8 cellular contexts compared by ENCODE assay signal in genomic region chr7:141551080-141551772, GRCh38. TPM values are rescaled to one million over a fixed set of nuclear protein-coding genes. Genes with fewer than 3 reads are reported as not detected.
A peak's percentile ranks its signal among the peaks of the same experiment; 100 is the strongest.
DNase-seq lines count a peak whose midpoint lies in the region; ATAC-seq and TF ChIP-seq lines count a peak whose summit lies in the region.

TSS of gene AGK (plus strand) at chr7:141551410. CDS start at chr7:141555467, 4,057 bp downstream.

- no peaks in the 10 kb centered on the region for H3K9me3 ChIP-seq in fibroblast of lung (ENCODE audit: control insufficient read depth, insufficient read depth, low read depth, low read length)

- H3K4me2 ChIP-seq in fibroblast of lung (ENCODE audit: extremely low read depth, insufficient read depth, low read length), result peak within 1 kb of the TSS; percentile 97

- no peaks in the 10 kb centered on the region for H3K27me3 ChIP-seq in fibroblast of lung (ENCODE audit: control insufficient read depth, insufficient read depth, low read length)

- TF ChIP-seq RAD21 in Ishikawa (IDR thresholded peaks at IDR 0.05; ENCODE audit: low read depth), result 0 out of 2 replicates have a peak, but pooled peaks have one; percentile 13

- no peaks in the 10 kb centered on the region for H3K4me1 ChIP-seq in fibroblast of lung (ENCODE audit: control insufficient read depth, extremely low read depth, insufficient read depth, low read length)

- ATAC-seq in GM21619 (IDR thresholded peaks at IDR 0.05; ENCODE audit: unreplicated experiment), result peak; percentile 90
- peak; percentile 97 to 98 for ATAC-seq in naive thymus-derived CD8-positive, alpha-beta T cell

- DNase-seq in DMS79 (lab: John Stamatoyannopoulos, UW) (peak; percentile 69), RKO (ENCODE audit: low spot score) (peak; percentile 89), fibroblast of lung (ENCODE audit: low read depth in 2 of 2) (peak; percentile 79 to 80)
- peak; percentile 79 for DNase-seq in activated T-helper 1 cell treated with anti-CD3 and anti-CD28 coated beads, Interleukin-12 subunit alpha, Interleukin-12 subunit beta, Interleukin-2, Interleukin-4 antibody, amounts not matched to agents 30 ng/mL and 10 ng/mL and 1 ng/mL, durations not matched to agents 14 hours and 24 hours and 36 hours (ENCODE audit: low spot score)
- peak; percentile 49 to 79 (median 69) for DNase-seq in naive thymus-derived CD8-positive, alpha-beta T cell
- peak; percentile 54 to 80 (median 60) for DNase-seq in stimulated activated naive CD4-positive, alpha-beta T cell (lab: John Stamatoyannopoulos, UW)

- POLR2A ChIA-PET in naive thymus-derived CD8-positive, alpha-beta T cell (lab: Charles Lee), result interaction anchor here (0.8 to 3.0 kb wide), 3 partner anchors 151 to 536 kb away, joined by 6 to 17 read pairs (median 15); partner anchors contain the start of genes DENND11, MRPS33 and SSBP1

- intact Hi-C loops in activated T-helper 1 cell treated with anti-CD3 and anti-CD28 coated beads, Interleukin-12 subunit alpha, Interleukin-12 subunit beta, Interleukin-2, Interleukin-4 antibody, amounts not matched to agents 30 ng/mL and 10 ng/mL and 1 ng/mL, durations not matched to agents 14 hours and 24 hours and 36 hours (cut with micrococcal nuclease), result loop anchor here (1.0 to 10.0 kb wide), 9 partner anchors 8 to 1076 kb away; partner anchors contain the start of genes BRAF, MKRN1, MRPS33 and NDUFB2

- H3K4me1 Mint-ChIP-seq in activated T-helper 1 cell treated with anti-CD3 and anti-CD28 coated beads, Interleukin-12 subunit alpha, Interleukin-12 subunit beta, Interleukin-2, Interleukin-4 antibody, amounts not matched to agents 30 ng/mL and 10 ng/mL and 1 ng/mL, durations not matched to agents 14 hours and 24 hours and 36 hours (ENCODE audit: low read depth), result peaks cover 50% of the 10 kb centered on the region
- H3K4me1 Mint-ChIP-seq in naive thymus-derived CD8-positive, alpha-beta T cell, result peaks cover 25 to 36% (median 33%) of the 10 kb centered on the region in 4 donors

- no peaks in the 10 kb centered on the region for H3K27me3 Mint-ChIP-seq in activated T-helper 1 cell treated with anti-CD3 and anti-CD28 coated beads, Interleukin-12 subunit alpha, Interleukin-12 subunit beta, Interleukin-2, Interleukin-4 antibody, amounts not matched to agents 30 ng/mL and 10 ng/mL and 1 ng/mL, durations not matched to agents 14 hours and 24 hours and 36 hours (ENCODE audit: insufficient read depth)
- H3K27me3 Mint-ChIP-seq in naive thymus-derived CD8-positive, alpha-beta T cell, result no peaks in the 10 kb centered on the region

- peaks cover 4% of the 10 kb centered on the region for H3K79me2 ChIP-seq in fibroblast of lung (ENCODE audit: control insufficient read depth, insufficient read depth, low read length)

- peaks cover 46% of the 10 kb centered on the region for H3K36me3 Mint-ChIP-seq in activated T-helper 1 cell treated with anti-CD3 and anti-CD28 coated beads, Interleukin-12 subunit alpha, Interleukin-12 subunit beta, Interleukin-2, Interleukin-4 antibody, amounts not matched to agents 30 ng/mL and 10 ng/mL and 1 ng/mL, durations not matched to agents 14 hours and 24 hours and 36 hours (ENCODE audit: low read depth)
- H3K36me3 Mint-ChIP-seq in naive thymus-derived CD8-positive, alpha-beta T cell, result peaks cover 5 to 15% (median 7%) of the 10 kb centered on the region in 3 donors

- H3K9ac ChIP-seq in fibroblast of lung (ENCODE audit: insufficient read depth, low read length), result peak within 1 kb of the TSS; percentile 86

- H2AFZ ChIP-seq in fibroblast of lung (ENCODE audit: low read length), result peak within 1 kb of the TSS; percentile 89

- H3K27ac ChIP-seq in fibroblast of lung (ENCODE audit: insufficient read depth, low read length), result peak within 1 kb of the TSS; percentile 74

- peak within 1 kb of the TSS; percentile 97 for H3K27ac Mint-ChIP-seq in activated T-helper 1 cell treated with anti-CD3 and anti-CD28 coated beads, Interleukin-12 subunit alpha, Interleukin-12 subunit beta, Interleukin-2, Interleukin-4 antibody, amounts not matched to agents 30 ng/mL and 10 ng/mL and 1 ng/mL, durations not matched to agents 14 hours and 24 hours and 36 hours
- peak within 1 kb of the TSS; percentile 81 to 94 (median 91) for H3K27ac Mint-ChIP-seq in naive thymus-derived CD8-positive, alpha-beta T cell

- 0 out of 2 replicates have a peak, but pooled peaks have one; percentile 19 for TF ChIP-seq EP300 in Ishikawa (IDR thresholded peaks at IDR 0.05; ENCODE audit: borderline replicate concordance)

- H3K4me3 Mint-ChIP-seq in activated T-helper 1 cell treated with anti-CD3 and anti-CD28 coated beads, Interleukin-12 subunit alpha, Interleukin-12 subunit beta, Interleukin-2, Interleukin-4 antibody, amounts not matched to agents 30 ng/mL and 10 ng/mL and 1 ng/mL, durations not matched to agents 14 hours and 24 hours and 36 hours, result peak within 1 kb of the TSS; percentile 91
- peak within 1 kb of the TSS; percentile 79 to 96 (median 94) for H3K4me3 Mint-ChIP-seq in naive thymus-derived CD8-positive, alpha-beta T cell

- no peaks in the 10 kb centered on the region for H3K9me3 Mint-ChIP-seq in activated T-helper 1 cell treated with anti-CD3 and anti-CD28 coated beads, Interleukin-12 subunit alpha, Interleukin-12 subunit beta, Interleukin-2, Interleukin-4 antibody, amounts not matched to agents 30 ng/mL and 10 ng/mL and 1 ng/mL, durations not matched to agents 14 hours and 24 hours and 36 hours
- peaks cover 0 to 7% (median 0%) of the 10 kb centered on the region in 9 donors for H3K9me3 Mint-ChIP-seq in naive thymus-derived CD8-positive, alpha-beta T cell

- TF ChIP-seq CTCF in fibroblast of lung (conservative IDR thresholded peaks at IDR 0.05 in 1 of 2, IDR thresholded peaks at IDR 0.05 in 1 of 2; ENCODE audit: low read depth in 1 of 2, low read length in 2 of 2), result no peak

- H4K20me1 ChIP-seq in fibroblast of lung (ENCODE audit: control insufficient read depth, extremely low read depth, insufficient read depth, low read length), result no peaks in the 10 kb centered on the region

- H3K36me3 ChIP-seq in fibroblast of lung (ENCODE audit: control insufficient read depth, insufficient read depth, low read length), result no peaks in the 10 kb centered on the region

- H3K4me3 ChIP-seq in fibroblast of lung (replicated peaks in 1 of 4; ENCODE audit: control extremely low read depth in 1 of 4, insufficient read depth in 1 of 4, low read depth in 3 of 4, low read length in 4 of 4), result peak within 1 kb of the TSS; percentile 73 to 88 (median 80)

TF ChIP-seq in Ishikawa, 13 proteins besides CTCF, POLR2A, EP300 and RAD21 (continues in another document):
- TF ChIP-seq REST (IDR thresholded peaks at IDR 0.05; ENCODE audit: low read depth), result 0 out of 2 replicates have a peak, but pooled peaks have one; percentile 29
- peak; percentile 83; the same call in 1 of the 2 replicates for TF ChIP-seq ZBTB7A (IDR thresholded peaks at IDR 0.05; ENCODE audit: low read depth)
- TF ChIP-seq USF1 (IDR thresholded peaks at IDR 0.05), result peak; percentile 68
- TF ChIP-seq YY1 (IDR thresholded peaks at IDR 0.05; ENCODE audit: low read depth), result peak; percentile 76
- TF ChIP-seq TAF1 (IDR thresholded peaks at IDR 0.05; ENCODE audit: low read depth), result peak; percentile 98
- TF ChIP-seq MAX (IDR thresholded peaks at IDR 0.05), result peak; percentile 68
- TF ChIP-seq NFIC (IDR thresholded peaks at IDR 0.05), result peak; percentile 59
- peak; percentile 57; the same call in 1 of the 2 replicates for TF ChIP-seq EGR1 (IDR thresholded peaks at IDR 0.05)
- peak; percentile 84 for TF ChIP-seq TCF12 (IDR thresholded peaks at IDR 0.05; ENCODE audit: low read depth)
- TF ChIP-seq FOXM1 (IDR thresholded peaks at IDR 0.05; ENCODE audit: borderline replicate concordance, low read depth), result no peak

RNA-seq across cellular contexts. Expression of gene AGK, which starts in this region (rescaled TPM):
- 174 and 179 TPM in 2 replicates for total RNA-seq in activated T-helper 1 cell treated with anti-CD3 and anti-CD28 coated beads, Interleukin-12 subunit alpha, Interleukin-12 subunit beta, Interleukin-2, Interleukin-4 antibody, amounts not matched to agents 30 ng/mL and 10 ng/mL and 1 ng/mL, durations not matched to agents 14 hours and 24 hours and 36 hours
- 17.2 and 20.8 TPM in 2 replicates for total RNA-seq in fibroblast of lung
- polyA plus RNA-seq in fibroblast of lung, result 38.7 and 42.5 TPM in 2 replicates
- 18.1 and 18.9 TPM in 2 replicates for polyA plus RNA-seq in fibroblast of lung (2012)
- 13.7 and 16.3 TPM in 2 replicates for polyA minus RNA-seq in fibroblast of lung (ENCODE audit: low replicate concordance)
- 10 to 100 TPM; 26.3 to 26.7 TPM for total RNA-seq in naive thymus-derived CD8-positive, alpha-beta T cell
- 10 to 100 TPM; 23.3 to 29.3 (median 25.6) TPM for polyA plus RNA-seq in naive thymus-derived CD8-positive, alpha-beta T cell

Comparison
In these comparisons a context has a peak if more than half of its experiments do, and no peak if none do; other contexts are left out.
1. Peak in every context shown above with its lines: DNase-seq, ATAC-seq, H3K4me3 ChIP-seq and H3K27ac ChIP-seq.